Comparison of ENCODE assay signal across 9 cellular contexts in genomic region chr1:110406407-110406806, GRCh38. TPM values are rescaled to one million over a fixed set of nuclear protein-coding genes. Genes with fewer than 3 reads are reported as not detected.
DNase-seq lines count a peak whose midpoint lies in the region; ATAC-seq and TF ChIP-seq lines count a peak whose summit lies in the region.
"Not testable (repeated sequence)": the region's sequence is repeated elsewhere in the genome, so short reads cannot be mapped to it uniquely, and the experiment has no call there.
"Had no signal": no experiment of that assay in that cellular context is flagged by ENCODE, and none has a peak within 500 bp of the region (broad histone marks: within the 10 kb centered on the region; RNA-seq: fewer than 3 reads in every experiment).

No MANE protein-coding gene starts in this region.

- not testable (repeated sequence) for ATAC-seq in naive thymus-derived CD8-positive, alpha-beta T cell; stimulated activated effector memory CD8-positive, alpha-beta T cell treated with anti-CD3 and anti-CD28 coated beads, Interleukin-12 subunit alpha, Interleukin-12 subunit beta, amount 100 ng/mL, for 72 hours

- H3K23ac ChIP-seq in H9 (ENCODE audit: insufficient read length, low read depth, low read length): not testable (repeated sequence)

- H4K91ac ChIP-seq in H9 (ENCODE audit: insufficient read length, low read depth, low read length): not testable (repeated sequence)

- not testable (repeated sequence) for H3K27me3 ChIP-seq in A673 (replicated peaks; ENCODE audit: insufficient read depth, low read depth, low read length, poor library complexity); H9 (ENCODE audit: insufficient read depth, low read length); dorsolateral prefrontal cortex; hepatocyte

- POLR2A ChIA-PET in A673 (lab: Charles Lee; ENCODE audit: low non-redundant PET); RWPE1 (lab: Yijun Ruan, JAX; ENCODE audit: low non-redundant PET): not testable (repeated sequence)
- POLR2A ChIA-PET in naive thymus-derived CD8-positive, alpha-beta T cell (lab: Charles Lee): interaction anchor here (1.6 to 3.4 kb wide), 2 partner anchors 67 to 68 kb away, joined by 13 to 46 read pairs; partner anchors contain the start of gene RBM15

- H2BK20ac ChIP-seq in H9 (ENCODE audit: low read depth, low read length, poor library complexity, severe bottlenecking): not testable (repeated sequence)

- WGBS in H9 (ENCODE audit: extremely low coverage, insufficient read length, low lambda C conversion rate): no CpG with 5 or more reads among the region's 15 CpGs
- 83% methylated on average over 15 of the region's 15 CpGs for WGBS in hepatocyte (ENCODE audit: low lambda C conversion rate, missing lambda C conversion rate)

- H3K4ac ChIP-seq in H9 (ENCODE audit: low read depth, low read length): not testable (repeated sequence)

- not testable (repeated sequence) for H2BK5ac ChIP-seq in H9 (ENCODE audit: insufficient read length, low read length)

- H3K4me3 Mint-ChIP-seq in H9: peak overlapping the region; percentile 98 to 100
- H3K4me3 Mint-ChIP-seq in activated T-helper 2 cell treated with anti-CD3 and anti-CD28 coated beads, Interferon-gamma antibody, Interleukin-2, Interleukin-4, amounts not matched to agents 10 μg/mL and 5 μg/mL and 100 μg/mL, durations not matched to agents 14 hours and 24 hours and 36 hours (ENCODE audit: low read depth): peak overlapping the region; percentile 96
- H3K4me3 Mint-ChIP-seq in naive thymus-derived CD8-positive, alpha-beta T cell: peak overlapping the region; percentile 95 to 100 (median 99)
- peak overlapping the region; percentile 100 for H3K4me3 Mint-ChIP-seq in stimulated activated effector memory CD8-positive, alpha-beta T cell treated with anti-CD3 and anti-CD28 coated beads, Interleukin-12 subunit alpha, Interleukin-12 subunit beta, amount 100 ng/mL, for 72 hours

- H2AFZ ChIP-seq in H9 (ENCODE audit: low read length); hepatocyte: not testable (repeated sequence)

- not testable (repeated sequence) for TF ChIP-seq CTCF in A673 (conservative IDR thresholded peaks at IDR 0.05; ENCODE audit: low read depth, low read length); H9 (conservative IDR thresholded peaks at IDR 0.05); RWPE1 (conservative IDR thresholded peaks at IDR 0.05; ENCODE audit: low read depth); dorsolateral prefrontal cortex (IDR thresholded peaks at IDR 0.05 in 54 of 56, conservative IDR thresholded peaks at IDR 0.05 in 2 of 56; ENCODE audit: low read depth in 1 of 56, partially characterized antibody in 56 of 56); hepatocyte (IDR thresholded peaks at IDR 0.05; ENCODE audit: poor library complexity)

- not testable (repeated sequence) for H3K27ac ChIP-seq in A673 (ENCODE audit: low read depth, low read length, poor library complexity, severe bottlenecking); H9 (ENCODE audit: insufficient read length, low read depth, low read length); hepatocyte
- H3K27ac ChIP-seq in RWPE1: peak overlapping the region; percentile 46; the same call in 1 of the 2 replicates
- peak overlapping the region in 23 of 59 donors; percentile 80 to 99 (median 95) for H3K27ac ChIP-seq in dorsolateral prefrontal cortex

- not testable (repeated sequence) for H4K8ac ChIP-seq in H9 (replicated peaks; ENCODE audit: insufficient read length, low read depth, low read length)

- not testable (repeated sequence) for H3K56ac ChIP-seq in H9 (ENCODE audit: insufficient read length, low read depth, low read length)

- not testable (repeated sequence) for H3K14ac ChIP-seq in H9 (ENCODE audit: insufficient read depth, low read length)

- H4K5ac ChIP-seq in H9 (ENCODE audit: insufficient read length, low read depth, low read length): not testable (repeated sequence)

- H3K79me2 ChIP-seq in H9 (ENCODE audit: insufficient read depth, low read length): not testable (repeated sequence)
- peaks cover 16% of the 10 kb centered on the region for H3K79me2 ChIP-seq in hepatocyte

- not testable (repeated sequence) for H3K27me3 Mint-ChIP-seq in H9 (ENCODE audit: low read depth); activated T-helper 2 cell treated with anti-CD3 and anti-CD28 coated beads, Interferon-gamma antibody, Interleukin-2, Interleukin-4, amounts not matched to agents 10 μg/mL and 5 μg/mL and 100 μg/mL, durations not matched to agents 14 hours and 24 hours and 36 hours (ENCODE audit: low read depth); naive thymus-derived CD8-positive, alpha-beta T cell

- not testable (repeated sequence) for H2BK15ac ChIP-seq in H9 (ENCODE audit: low read depth, low read length)

- not testable (repeated sequence) for H2AK5ac ChIP-seq in H9 (ENCODE audit: insufficient read length, low read length)

- H3K79me1 ChIP-seq in H9 (ENCODE audit: insufficient read depth, low read depth, low read length, poor library complexity, severe bottlenecking): not testable (repeated sequence)

- H3K4me3 ChIP-seq in A673 (ENCODE audit: low read depth, low read length, poor library complexity, severe bottlenecking): peak overlapping the region; percentile 87
- peak overlapping the region; percentile 72 to 100 (median 93) for H3K4me3 ChIP-seq in dorsolateral prefrontal cortex
- H3K4me3 ChIP-seq in hepatocyte: peak overlapping the region; percentile 65

- CTCF ChIA-PET in A673 (lab: Charles Lee): not testable (repeated sequence)
- CTCF ChIA-PET in RWPE1 (lab: Yijun Ruan, JAX): interaction anchor here (0.6 to 0.7 kb wide), 2 partner anchors 47 to 151 kb away, joined by 3 read pairs; no protein-coding TSS in a partner anchor

- H2BK12ac ChIP-seq in H9 (ENCODE audit: insufficient read length, low read depth, low read length): not testable (repeated sequence)

- H3K18ac ChIP-seq in H9 (ENCODE audit: insufficient read length, low read depth, low read length): not testable (repeated sequence)

- H3K4me1 Mint-ChIP-seq in H9: peaks cover 7 to 14% of the 10 kb centered on the region in 2 experiments; a peak in 3 of 4 replicates
- peaks cover 16% of the 10 kb centered on the region for H3K4me1 Mint-ChIP-seq in activated T-helper 2 cell treated with anti-CD3 and anti-CD28 coated beads, Interferon-gamma antibody, Interleukin-2, Interleukin-4, amounts not matched to agents 10 μg/mL and 5 μg/mL and 100 μg/mL, durations not matched to agents 14 hours and 24 hours and 36 hours (ENCODE audit: low read depth)
- H3K4me1 Mint-ChIP-seq in naive thymus-derived CD8-positive, alpha-beta T cell: peaks cover 10 to 32% (median 22%) of the 10 kb centered on the region in 4 donors
- H3K4me1 Mint-ChIP-seq in stimulated activated effector memory CD8-positive, alpha-beta T cell treated with anti-CD3 and anti-CD28 coated beads, Interleukin-12 subunit alpha, Interleukin-12 subunit beta, amount 100 ng/mL, for 72 hours: peaks cover 16% of the 10 kb centered on the region

- not testable (repeated sequence) for DNase-seq in A673 (ENCODE audit: low spot score); H9; RWPE1 (ENCODE audit: low spot score); activated T-helper 2 cell treated with anti-CD3 and anti-CD28 coated beads, Interferon-gamma antibody, Interleukin-2, Interleukin-4, amounts not matched to agents 10 μg/mL and 5 μg/mL and 100 μg/mL, durations not matched to agents 14 hours and 24 hours and 36 hours (ENCODE audit: low spot score); dorsolateral prefrontal cortex; hepatocyte (ENCODE audit: low spot score); naive thymus-derived CD8-positive, alpha-beta T cell; stimulated activated effector memory CD8-positive, alpha-beta T cell treated with anti-CD3 and anti-CD28 coated beads, Interleukin-12 subunit alpha, Interleukin-12 subunit beta, amount 100 ng/mL, for 72 hours (ENCODE audit: low spot score in 2 of 2)

- not testable (repeated sequence) for H3K27ac Mint-ChIP-seq in H9
- H3K27ac Mint-ChIP-seq in activated T-helper 2 cell treated with anti-CD3 and anti-CD28 coated beads, Interferon-gamma antibody, Interleukin-2, Interleukin-4, amounts not matched to agents 10 μg/mL and 5 μg/mL and 100 μg/mL, durations not matched to agents 14 hours and 24 hours and 36 hours: peak overlapping the region; percentile 97
- H3K27ac Mint-ChIP-seq in naive thymus-derived CD8-positive, alpha-beta T cell: peak overlapping the region; percentile 98 to 100 (median 100)
- peak overlapping the region; percentile 99 for H3K27ac Mint-ChIP-seq in stimulated activated effector memory CD8-positive, alpha-beta T cell treated with anti-CD3 and anti-CD28 coated beads, Interleukin-12 subunit alpha, Interleukin-12 subunit beta, amount 100 ng/mL, for 72 hours

- H3K36me3 ChIP-seq in A673 (ENCODE audit: insufficient read depth, low read length, poor library complexity, severe bottlenecking): peaks cover 34% of the 10 kb centered on the region
- H3K36me3 ChIP-seq in hepatocyte (replicated peaks; ENCODE audit: insufficient read depth, low read depth): not testable (repeated sequence)

- intact Hi-C loops in A673 (cut with micrococcal nuclease; ENCODE audit: unreplicated experiment) (loop anchor here (2.0 kb wide), 1 partner anchor 68 kb away; the partner anchor contains the start of gene RBM15), dorsolateral prefrontal cortex (cut with DNase I) (loop anchor here in 1 of 2 donors (5.0 to 10.0 kb wide), 2 partner anchors 199 to 372 kb away; partner anchors contain the start of gene STRIP1)
- intact Hi-C loops in activated T-helper 2 cell treated with anti-CD3 and anti-CD28 coated beads, Interferon-gamma antibody, Interleukin-2, Interleukin-4, amounts not matched to agents 10 μg/mL and 5 μg/mL and 100 μg/mL, durations not matched to agents 14 hours and 24 hours and 36 hours (cut with micrococcal nuclease): not testable (repeated sequence)

- H3K23me2 ChIP-seq in H9 (ENCODE audit: insufficient read length, low read depth, low read length, poor library complexity, severe bottlenecking): peaks cover 14% of the 10 kb centered on the region

- not testable (repeated sequence) for H3K9me2 ChIP-seq in hepatocyte (replicated peaks; ENCODE audit: insufficient read depth)

- peaks cover 3 to 33% (median 11%) of the 10 kb centered on the region in 3 experiments; a peak in 6 of 7 replicates for H3K36me3 Mint-ChIP-seq in H9 (ENCODE audit: insufficient read depth in 1 of 3, low read depth in 3 of 3)
- peaks cover 32% of the 10 kb centered on the region for H3K36me3 Mint-ChIP-seq in activated T-helper 2 cell treated with anti-CD3 and anti-CD28 coated beads, Interferon-gamma antibody, Interleukin-2, Interleukin-4, amounts not matched to agents 10 μg/mL and 5 μg/mL and 100 μg/mL, durations not matched to agents 14 hours and 24 hours and 36 hours (ENCODE audit: low read depth)
- H3K36me3 Mint-ChIP-seq in naive thymus-derived CD8-positive, alpha-beta T cell: peaks cover 3 to 30% (median 5%) of the 10 kb centered on the region in 3 donors
- H3K36me3 Mint-ChIP-seq in stimulated activated effector memory CD8-positive, alpha-beta T cell treated with anti-CD3 and anti-CD28 coated beads, Interleukin-12 subunit alpha, Interleukin-12 subunit beta, amount 100 ng/mL, for 72 hours: peaks cover 50% of the 10 kb centered on the region

- H3K4me2 ChIP-seq in H9 (ENCODE audit: insufficient read depth, insufficient read length, low read length): peak overlapping the region; percentile 80
- peak overlapping the region; percentile 84 for H3K4me2 ChIP-seq in hepatocyte

- not testable (repeated sequence) for H2BK120ac ChIP-seq in H9 (ENCODE audit: low read depth, low read length, poor library complexity, severe bottlenecking)

- H4K20me1 ChIP-seq in H9 (ENCODE audit: control insufficient read depth, insufficient read depth, insufficient read length); hepatocyte (ENCODE audit: insufficient read depth, poor library complexity, severe bottlenecking): not testable (repeated sequence)

- not testable (repeated sequence) for H3K9me3 ChIP-seq in A673 (ENCODE audit: low read depth, low read length, poor library complexity, severe bottlenecking); H9 (ENCODE audit: control insufficient read depth, low read depth, low read length); hepatocyte (ENCODE audit: low read depth)

- not testable (repeated sequence) for H3K9ac ChIP-seq in H9 (ENCODE audit: extremely low read depth, insufficient read length, low read length)

- not testable (repeated sequence) for H3K9me3 Mint-ChIP-seq in H9; activated T-helper 2 cell treated with anti-CD3 and anti-CD28 coated beads, Interferon-gamma antibody, Interleukin-2, Interleukin-4, amounts not matched to agents 10 μg/mL and 5 μg/mL and 100 μg/mL, durations not matched to agents 14 hours and 24 hours and 36 hours; naive thymus-derived CD8-positive, alpha-beta T cell; stimulated activated effector memory CD8-positive, alpha-beta T cell treated with anti-CD3 and anti-CD28 coated beads, Interleukin-12 subunit alpha, Interleukin-12 subunit beta, amount 100 ng/mL, for 72 hours

- not testable (repeated sequence) for BruUV-seq in A673 (replicated peaks; lab: Mats Ljungman, UMichigan)

- H3T11ph ChIP-seq in H9 (ENCODE audit: low read length): not testable (repeated sequence)

- H3K4me1 ChIP-seq in A673 (ENCODE audit: insufficient read depth, low read length, poor library complexity, severe bottlenecking); H9 (ENCODE audit: insufficient read depth, low read length); hepatocyte (ENCODE audit: insufficient read depth): not testable (repeated sequence)

RNA-seq across cellular contexts. Expression of gene LAMTOR5, which starts 1.1 kb away (rescaled TPM):
- 138 and 144 TPM in 2 replicates for total RNA-seq in A673 (2021)
- total RNA-seq in H9 (2021): 108 and 111 TPM in 2 replicates
- total RNA-seq in activated T-helper 2 cell treated with anti-CD3 and anti-CD28 coated beads, Interferon-gamma antibody, Interleukin-2, Interleukin-4, amounts not matched to agents 10 μg/mL and 5 μg/mL and 100 μg/mL, durations not matched to agents 14 hours and 24 hours and 36 hours: 170 and 171 TPM in 2 replicates
- total RNA-seq in dorsolateral prefrontal cortex: 100 to 1,000 TPM in 77 of 120 experiments, 10 to 100 TPM in 43; 68.7 to 146 (median 106) TPM
- 45.4 and 57.9 TPM in 2 replicates for total RNA-seq in hepatocyte
- 157 and 168 TPM in 2 replicates for polyA plus RNA-seq in hepatocyte
- total RNA-seq in naive thymus-derived CD8-positive, alpha-beta T cell: 10 to 100 TPM; 72.0 to 76.0 TPM
- polyA plus RNA-seq in naive thymus-derived CD8-positive, alpha-beta T cell: 100 to 1,000 TPM; 192 to 262 (median 247) TPM

RNA-seq across cellular contexts. Expression of gene SLC16A4, which starts 15.6 kb away (rescaled TPM):
- 0.48 and 0.60 TPM in 2 replicates for total RNA-seq in A673 (2021)
- 0.17 TPM in 1 of 2 replicates, not detected in the other for total RNA-seq in H9 (2021)
- total RNA-seq in activated T-helper 2 cell treated with anti-CD3 and anti-CD28 coated beads, Interferon-gamma antibody, Interleukin-2, Interleukin-4, amounts not matched to agents 10 μg/mL and 5 μg/mL and 100 μg/mL, durations not matched to agents 14 hours and 24 hours and 36 hours: 0.23 and 0.73 TPM in 2 replicates
- total RNA-seq in dorsolateral prefrontal cortex: 1 to 10 TPM; 1.3 to 9.9 (median 4.7) TPM
- total RNA-seq in hepatocyte: 16.2 and 16.4 TPM in 2 replicates
- polyA plus RNA-seq in hepatocyte: 8.3 and 10.7 TPM in 2 replicates
- under 1 TPM; 0.55 to 0.88 TPM for total RNA-seq in naive thymus-derived CD8-positive, alpha-beta T cell
- polyA plus RNA-seq in naive thymus-derived CD8-positive, alpha-beta T cell: under 1 TPM; 0.15 to 0.61 (median 0.59) TPM

RNA-seq across cellular contexts. Expression of gene PROK1, which starts 44.5 kb away (rescaled TPM):
- total RNA-seq in A673 (2021) (not detected in 2 replicates), H9 (2021) (not detected in 2 replicates), dorsolateral prefrontal cortex (under 1 TPM in 37 of 120 experiments, not detected in 83; 0.29 to 0.89 (median 0.45) TPM), hepatocyte (8.8 and 9.6 TPM in 2 replicates)
- not detected in 2 replicates for total RNA-seq in activated T-helper 2 cell treated with anti-CD3 and anti-CD28 coated beads, Interferon-gamma antibody, Interleukin-2, Interleukin-4, amounts not matched to agents 10 μg/mL and 5 μg/mL and 100 μg/mL, durations not matched to agents 14 hours and 24 hours and 36 hours
- polyA plus RNA-seq in hepatocyte: 9.4 and 11.1 TPM in 2 replicates
- not detected for total RNA-seq in naive thymus-derived CD8-positive, alpha-beta T cell
- polyA plus RNA-seq in naive thymus-derived CD8-positive, alpha-beta T cell: not detected
- total RNA-seq: sciatic nerve had no signal
